Comparison of ENCODE assay signal across 25 cellular contexts in genomic region chr14:44620106-44621019, GRCh38.
"Had no signal": no experiment of that assay in that cellular context is flagged by ENCODE, and none has a peak within 500 bp of the region (broad histone marks: within the 10 kb centered on the region; RNA-seq: fewer than 3 reads in every experiment).

No MANE protein-coding gene starts in this region.

- DNase-seq: activated CD4-positive, alpha-beta memory T cell treated with anti-CD3 and anti-CD28 coated beads for 36 hours; activated CD4-positive, alpha-beta T cell treated with anti-CD3 and anti-CD28 coated beads for 48 hours; activated CD8-positive, alpha-beta memory T cell treated with anti-CD3 and anti-CD28 coated beads, Interleukin-2, amount 50 U/mL, for 48 hours; activated T-cell treated with anti-CD3 and anti-CD28 coated beads, Interleukin-2, amount 50 U/mL, for 4 hours; anterior cingulate cortex; foreskin melanocyte; heart right ventricle; left ventricle myocardium superior; nephron progenitor cell; pancreas; SK-N-SH; stimulated activated CD4-positive, alpha-beta T cell treated with anti-CD3 and anti-CD28 coated beads, Interleukin-15, amount 100 ng/mL, for 24 hours; stimulated activated CD4-positive, alpha-beta T cell treated with anti-CD3 and anti-CD28 coated beads, Interleukin-2, amount 100 ng/mL, for 24 hours; stimulated activated naive B cell treated with anti-CD40 and anti-IgM and Interleukin-4, amounts not matched to agents 10 μg/mL and 1 μg/mL and 100 μg/mL, for 72 hours; stomach; SW 1271; T-helper 9 cell; thyroid gland had no signal

- H3K4me3 Mint-ChIP-seq: activated CD4-positive, alpha-beta memory T cell treated with anti-CD3 and anti-CD28 coated beads for 36 hours; activated naive CD4-positive, alpha-beta T cell treated with anti-CD3 and anti-CD28 coated beads, Interleukin-2, amount 50 U/mL, for 24 hours; activated T-cell treated with anti-CD3 and anti-CD28 coated beads, Interleukin-2, amount 50 U/mL, for 4 hours; activated T-helper 17 cell treated with anti-CD3 and anti-CD28 coated beads, Interleukin-2, amount 50 U/mL, for 72 hours; brain; nephron progenitor cell; stimulated activated naive B cell treated with anti-CD40 and anti-IgM and Interleukin-4, amounts not matched to agents 10 μg/mL and 1 μg/mL and 100 μg/mL, for 72 hours; T-helper 1 cell treated with Interleukin-12 subunit alpha and Interleukin-12 subunit beta and Interleukin-4 antibody, amounts not matched to agents 30 μg/mL and 1 μg/mL, for 36 hours had no signal

- H3K36me3 Mint-ChIP-seq: activated CD4-positive, alpha-beta memory T cell treated with anti-CD3 and anti-CD28 coated beads for 36 hours; activated naive CD4-positive, alpha-beta T cell treated with anti-CD3 and anti-CD28 coated beads, Interleukin-2, amount 50 U/mL, for 24 hours; brain; stimulated activated naive B cell treated with anti-CD40 and anti-IgM and Interleukin-4, amounts not matched to agents 10 μg/mL and 1 μg/mL and 100 μg/mL, for 72 hours had no signal

- H3K27me3 ChIP-seq: heart right ventricle, pancreas, right atrium auricular region, stomach, thyroid gland had no signal

- ATAC-seq: activated T-cell treated with anti-CD3 and anti-CD28 coated beads, Interleukin-2, amount 50 U/mL, for 4 hours; activated T-helper 17 cell treated with anti-CD3 and anti-CD28 coated beads, Interleukin-2, amount 50 U/mL, for 72 hours; heart right ventricle; left ventricle myocardium superior; pancreas; stimulated activated naive B cell treated with anti-CD40 and anti-IgM and Interleukin-4, amounts not matched to agents 10 μg/mL and 1 μg/mL and 100 μg/mL, for 72 hours had no signal

- H3K9me3 ChIP-seq: heart right ventricle, pancreas, prostate gland, right atrium auricular region, SK-N-SH, stomach, thyroid gland had no signal

- H3K4me1 Mint-ChIP-seq: activated naive CD4-positive, alpha-beta T cell treated with anti-CD3 and anti-CD28 coated beads, Interleukin-2, amount 50 U/mL, for 24 hours; activated T-helper 17 cell treated with anti-CD3 and anti-CD28 coated beads, Interleukin-2, amount 50 U/mL, for 72 hours; brain; stimulated activated naive B cell treated with anti-CD40 and anti-IgM and Interleukin-4, amounts not matched to agents 10 μg/mL and 1 μg/mL and 100 μg/mL, for 72 hours had no signal

- H3K27ac Mint-ChIP-seq: activated CD4-positive, alpha-beta memory T cell treated with anti-CD3 and anti-CD28 coated beads for 36 hours; activated naive CD4-positive, alpha-beta T cell treated with anti-CD3 and anti-CD28 coated beads, Interleukin-2, amount 50 U/mL, for 24 hours; activated T-helper 17 cell treated with anti-CD3 and anti-CD28 coated beads, Interleukin-2, amount 50 U/mL, for 72 hours; nephron progenitor cell; stimulated activated naive B cell treated with anti-CD40 and anti-IgM and Interleukin-4, amounts not matched to agents 10 μg/mL and 1 μg/mL and 100 μg/mL, for 72 hours; T-helper 1 cell treated with Interleukin-12 subunit alpha and Interleukin-12 subunit beta and Interleukin-4 antibody, amounts not matched to agents 30 μg/mL and 1 μg/mL, for 36 hours had no signal

- H3K4me3 ChIP-seq: heart right ventricle, pancreas, prostate gland, right atrium auricular region, stomach, thyroid gland had no signal

- H3K4me1 ChIP-seq: heart right ventricle, pancreas, prostate gland, right atrium auricular region, stomach, thyroid gland had no signal

- H3K27ac ChIP-seq: heart right ventricle, pancreas, prostate gland, right atrium auricular region, stomach, thyroid gland, VCaP had no signal

- H3K36me3 ChIP-seq: heart right ventricle, pancreas, prostate gland, right atrium auricular region, stomach, thyroid gland had no signal

- H3K9me3 Mint-ChIP-seq: activated CD4-positive, alpha-beta memory T cell treated with anti-CD3 and anti-CD28 coated beads for 36 hours; activated naive CD4-positive, alpha-beta T cell treated with anti-CD3 and anti-CD28 coated beads, Interleukin-2, amount 50 U/mL, for 24 hours; activated T-cell treated with anti-CD3 and anti-CD28 coated beads, Interleukin-2, amount 50 U/mL, for 4 hours; activated T-helper 17 cell treated with anti-CD3 and anti-CD28 coated beads, Interleukin-2, amount 50 U/mL, for 72 hours; brain; nephron progenitor cell; stimulated activated naive B cell treated with anti-CD40 and anti-IgM and Interleukin-4, amounts not matched to agents 10 μg/mL and 1 μg/mL and 100 μg/mL, for 72 hours; T-helper 1 cell treated with Interleukin-12 subunit alpha and Interleukin-12 subunit beta and Interleukin-4 antibody, amounts not matched to agents 30 μg/mL and 1 μg/mL, for 36 hours had no signal

- H3K27me3 Mint-ChIP-seq: brain; stimulated activated naive B cell treated with anti-CD40 and anti-IgM and Interleukin-4, amounts not matched to agents 10 μg/mL and 1 μg/mL and 100 μg/mL, for 72 hours had no signal
